In the genomic region with DNA sequence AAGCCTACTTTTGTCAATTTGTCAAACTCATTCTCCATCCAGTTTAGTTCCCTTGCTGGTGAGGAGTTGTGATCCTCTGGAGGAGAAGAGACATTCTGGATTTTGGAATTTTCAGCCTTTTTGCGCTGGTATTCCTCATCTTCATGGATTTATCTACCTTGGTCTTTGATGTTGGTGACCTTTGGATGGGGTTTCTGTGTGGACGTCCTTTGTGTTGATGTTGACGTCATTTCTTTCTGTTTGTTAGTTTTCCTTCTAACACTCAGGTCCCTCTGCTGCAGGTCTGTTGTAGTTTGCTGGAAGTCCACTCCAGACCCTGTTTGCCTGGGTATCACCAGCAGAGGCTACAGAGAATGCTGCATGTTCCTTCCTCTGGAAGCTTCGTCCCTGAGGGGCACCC, we compare ENCODE assay signal across 34 cellular contexts.
"Had no signal": no experiment of that assay in that cellular context is flagged by ENCODE, and none has a peak within 500 bp of the region (broad histone marks: within the 10 kb centered on the region; RNA-seq: fewer than 3 reads in every experiment).

No MANE protein-coding gene starts in this region.

- ATAC-seq: activated naive CD4-positive, alpha-beta T cell treated with anti-CD3 and anti-CD28 coated beads, Interleukin-2, amount 50 U/mL, for 72 hours; activated naive CD8-positive, alpha-beta T cell treated with anti-CD3 and anti-CD28 coated beads, Interleukin-2, amount 50 U/mL, for 24 hours; activated T-cell treated with anti-CD3 and anti-CD28 coated beads, Interleukin-2, amount 50 U/mL, for 4 hours; activated T-cell treated with anti-CD3 and anti-CD28 coated beads, Interleukin-2, amount 50 U/mL, for 72 hours; activated T-helper 17 cell treated with anti-CD3 and anti-CD28 coated beads, Interleukin-2, amount 50 U/mL, for 72 hours; body of pancreas had no signal

- H3K27ac ChIP-seq: adrenal gland, ascending aorta, body of pancreas, brain microvascular endothelial cell, breast epithelium, cardiac muscle cell had no signal

- H3K9me3 ChIP-seq: adrenal gland had no signal

- H3K4me3 ChIP-seq: adrenal gland, ascending aorta, body of pancreas, breast epithelium, cardiac muscle cell had no signal

- DNase-seq: activated effector memory CD4-positive, alpha-beta T cell treated with anti-CD3 and anti-CD28 coated beads, Interleukin-2, amount 50 U/mL, for 16 hours; activated effector memory CD4-positive, alpha-beta T cell treated with Interleukin-2 at 50 U/mL for 16 hours; activated gamma-delta T cell; activated gamma-delta T cell treated with Interleukin-2 at 50 U/mL for 16 hours; activated naive CD4-positive, alpha-beta T cell; activated naive CD4-positive, alpha-beta T cell treated with anti-CD3 and anti-CD28 coated beads for 36 hours; activated naive CD4-positive, alpha-beta T cell treated with anti-CD3 and anti-CD28 coated beads, Interleukin-2, amount 10 ng/mL, durations not matched to agents 7 days and 5 days; activated naive CD4-positive, alpha-beta T cell treated with anti-CD3 and anti-CD28 coated beads, Interleukin-2, amount 50 U/mL, for 16 hours; activated naive CD4-positive, alpha-beta T cell treated with Interleukin-2 at 50 U/mL for 16 hours; activated naive CD8-positive, alpha-beta T cell treated with anti-CD3 and anti-CD28 coated beads for 36 hours; activated naive CD8-positive, alpha-beta T cell treated with anti-CD3 and anti-CD28 coated beads, Interleukin-2, amount 10 ng/mL, durations not matched to agents 7 days and 5 days; activated naive CD8-positive, alpha-beta T cell treated with anti-CD3 and anti-CD28 coated beads, Interleukin-2, amount 50 U/mL, for 24 hours; activated T-cell treated with anti-CD3 and anti-CD28 coated beads, Interleukin-2, amount 50 U/mL, for 1 hour; activated T-cell treated with anti-CD3 and anti-CD28 coated beads, Interleukin-2, amount 50 U/mL, for 24 hours; activated T-cell treated with anti-CD3 and anti-CD28 coated beads, Interleukin-2, amount 50 U/mL, for 4 hours; activated T-cell treated with anti-CD3 and anti-CD28 coated beads, Interleukin-2, amount 50 U/mL, for 48 hours; activated T-cell treated with anti-CD3 and anti-CD28 coated beads, Interleukin-2, amount 50 U/mL, for 72 hours; adrenal gland; amniotic stem cell; amygdala; anterior cingulate cortex; aorta; body of pancreas; brain microvascular endothelial cell; caudate nucleus; central memory CD4-positive, alpha-beta T cell; cerebellar nuclear complex had no signal

- H3K27me3 ChIP-seq: adrenal gland, ascending aorta, body of pancreas, brain microvascular endothelial cell, breast epithelium, cardiac muscle cell had no signal

- H3K36me3 ChIP-seq: adrenal gland, ascending aorta, brain microvascular endothelial cell, breast epithelium, cardiac muscle cell had no signal

- FAIRE-seq: astrocyte, bronchial epithelial cell had no signal

- H3K4me1 ChIP-seq: adrenal gland, ascending aorta, body of pancreas, breast epithelium had no signal
